ENCODE assay signal across 38 cellular contexts in the genomic region with DNA sequence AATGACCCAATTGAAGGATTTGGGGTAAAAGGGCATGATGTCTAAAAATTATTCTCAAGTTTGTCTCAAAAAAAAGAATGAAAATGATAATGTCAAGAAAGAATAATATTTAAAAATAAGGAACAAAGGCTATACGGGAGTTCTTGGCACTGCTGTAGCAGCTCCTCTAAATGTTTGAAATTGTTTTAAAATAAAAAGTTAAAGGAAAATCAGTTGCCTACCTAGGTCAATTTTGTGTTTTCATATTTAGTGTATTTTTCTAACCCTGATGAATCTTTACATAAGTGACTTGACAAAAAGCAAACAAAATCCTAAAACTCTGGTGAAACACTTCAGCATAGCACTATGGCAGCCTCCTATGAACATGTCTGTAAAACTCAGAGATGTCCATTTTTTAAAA. TPM values are rescaled to one million over a fixed set of nuclear protein-coding genes. Genes with fewer than 3 reads are reported as not detected.
DNase-seq lines count a peak whose midpoint lies in the region; ATAC-seq, FAIRE-seq and TF ChIP-seq lines count a peak whose summit lies in the region.
"Had no signal": no experiment of that assay in that cellular context is flagged by ENCODE, and none has a peak within 500 bp of the region (broad histone marks: within the 10 kb centered on the region; RNA-seq: fewer than 3 reads in every experiment).

No MANE protein-coding gene starts in this region.

- H3K4me1 Mint-ChIP-seq in HFFc6 (ENCODE audit: low read depth) = peaks cover 51% of the 10 kb centered on the region
- H3K4me1 Mint-ChIP-seq: B cell; CD14-positive monocyte; CD4-positive, alpha-beta memory T cell; CD4-positive, CD25-positive, alpha-beta regulatory T cell; CD8-positive, alpha-beta memory T cell had no signal

- TF ChIP-seq CTCF in HepG2 (CRISPR knock-in tag; IDR thresholded peaks at IDR 0.05) = no peak
- TF ChIP-seq CTCF in right lobe of liver (IDR thresholded peaks at IDR 0.05) = no peak
- no peak for TF ChIP-seq CTCF in A549 (IDR thresholded peaks at IDR 0.05)
- TF ChIP-seq CTCF in HFFc6 (IDR thresholded peaks at IDR 0.05) = no peak
- TF ChIP-seq CTCF in endothelial cell of umbilical vein (IDR thresholded peaks at IDR 0.05; ENCODE audit: extremely low read depth in 1 of 2, insufficient read depth in 1 of 2, low read depth in 1 of 2, low read length in 2 of 2) = no peak

- dilution Hi-C loops in endothelial cell of umbilical vein (cut with MboI; ENCODE audit: extremely low pct_ligation_motif_present, low sequenced_read_pairs) = no loop called here

- peaks cover 11% of the 10 kb centered on the region; the same call in 1 of the 2 replicates for H3K36me3 Mint-ChIP-seq in HFFc6 (ENCODE audit: low read depth)
- H3K36me3 Mint-ChIP-seq: CD4-positive, alpha-beta memory T cell; CD4-positive, CD25-positive, alpha-beta regulatory T cell; CD8-positive, alpha-beta memory T cell; CD8-positive, alpha-beta T cell had no signal

- TF ChIP-seq EP300 in HepG2 (IDR thresholded peaks at IDR 0.05; ENCODE audit: low read depth in 2 of 2, low read length in 2 of 2) (no peak), HepG2 (CRISPR knock-in tag; IDR thresholded peaks at IDR 0.05; ENCODE audit: borderline replicate concordance) (no peak), A549 (IDR thresholded peaks at IDR 0.05) (no peak)

- H3K4me1 ChIP-seq in HepG2 (ENCODE audit: insufficient read depth, low read length) (no peaks in the 10 kb centered on the region), right lobe of liver (no peaks in the 10 kb centered on the region), A549 (peaks cover 70% of the 10 kb centered on the region), endothelial cell of umbilical vein (ENCODE audit: control insufficient read depth, extremely low read depth, insufficient read depth, low read length) (no peaks in the 10 kb centered on the region)
- H3K4me1 ChIP-seq: BE2C; BLaER1; BLaER1 treated with 17β-estradiol and CSF1 and Interleukin-3, amounts not matched to agents 10 nM and 100 nM; Caco-2 had no signal

- H3K36me3 ChIP-seq in HepG2 (replicated peaks in 1 of 2; ENCODE audit: control insufficient read depth in 1 of 2, insufficient read depth in 2 of 2, low read length in 2 of 2) (peaks cover 3% of the 10 kb centered on the region in 2 experiments; a peak in 4 of 5 replicates), right lobe of liver (peaks cover 0 to 40% (median 7%) of the 10 kb centered on the region in 4 donors), endothelial cell of umbilical vein (ENCODE audit: control insufficient read depth in 2 of 2, extremely low read depth in 1 of 2, insufficient read depth in 2 of 2, low read length in 2 of 2) (peaks cover 0 to 4% of the 10 kb centered on the region in 2 experiments)
- H3K36me3 ChIP-seq: BE2C; BLaER1; BLaER1 treated with 17β-estradiol and CSF1 and Interleukin-3, amounts not matched to agents 10 nM and 100 nM had no signal

- no peak overlapping the region for H3K9ac ChIP-seq in HepG2 (ENCODE audit: insufficient read depth, low read depth, low read length)
- H3K9ac ChIP-seq in endothelial cell of umbilical vein (replicated peaks; ENCODE audit: extremely low read depth, insufficient read depth, low read length) = no peak overlapping the region
- H3K9ac ChIP-seq: BLaER1; BLaER1 treated with 17β-estradiol and CSF1 and Interleukin-3, amounts not matched to agents 10 nM and 100 nM had no signal

- CTCF ChIA-PET in HepG2 (lab: Yijun Ruan, JAX; ENCODE audit: low intra/inter-chr PET ratio, low total read pairs) (no interaction called here), A549 (lab: Yijun Ruan, JAX) (interaction anchor here (1.5 to 1.9 kb wide), 2 partner anchors 35 to 126 kb away, joined by 3 to 9 read pairs; no protein-coding TSS in a partner anchor), endothelial cell of umbilical vein (lab: Charles Lee) (no interaction called here)

- TF ChIP-seq POLR2A in HepG2 (IDR thresholded peaks at IDR 0.05; ENCODE audit: insufficient read depth in 1 of 2, low read depth in 2 of 2, low read length in 2 of 2) (no peak), right lobe of liver (IDR thresholded peaks at IDR 0.05) (no peak), A549 (IDR thresholded peaks at IDR 0.05; ENCODE audit: low read length) (no peak), endothelial cell of umbilical vein (IDR thresholded peaks at IDR 0.05; ENCODE audit: low read depth, low read length) (no peak)

- intact Hi-C loops in HepG2 (cut with micrococcal nuclease; ENCODE audit: unreplicated experiment) (no loop called here), right lobe of liver (cut with DNase I) (no loop called here), endothelial cell of umbilical vein (cut with micrococcal nuclease) (no loop called here)

- no peak overlapping the region for H2AFZ ChIP-seq in HepG2 (ENCODE audit: low read length)
- no peak overlapping the region for H2AFZ ChIP-seq in endothelial cell of umbilical vein (ENCODE audit: low read depth, low read length)

- DNase-seq in HepG2 (ENCODE audit: low spot score) = no peak
- DNase-seq in right lobe of liver = no peak
- no peak for DNase-seq in A549 (ENCODE audit: low read depth in 1 of 2, low spot score in 1 of 2)
- no peak for DNase-seq in HFFc6
- no peak for DNase-seq in endothelial cell of umbilical vein (ENCODE audit: low read depth, low spot score)
- no peak for DNase-seq in NCI-H1092 (lab: John Stamatoyannopoulos, UW)
- no peak for DNase-seq in UCSD-AML1 (lab: John Stamatoyannopoulos, UW; ENCODE audit: unreplicated experiment)
- DNase-seq in SHP77 (lab: John Stamatoyannopoulos, UW) = no peak
- DNase-seq: 8988T; ACHN; AML-193; BE2C; C1 segment of cervical spinal cord; Caco-2; Calu3; CD4-positive, alpha-beta memory T cell; CD4-positive, alpha-beta T cell; CD4-positive, CD25-positive, alpha-beta regulatory T cell; CD8-positive, alpha-beta memory T cell; CD8-positive, alpha-beta T cell; COR-L47; DMS 273 treated with DMSO at 0.1 percent for 48 hours; DMS153; DMS53; DMS79; DMS79 treated with DMSO at 0.1 percent for 48 hours; DND-41; EL had no signal

- H3K79me2 ChIP-seq in HepG2 (ENCODE audit: insufficient read depth, low read length) = no peaks in the 10 kb centered on the region
- no peaks in the 10 kb centered on the region for H3K79me2 ChIP-seq in endothelial cell of umbilical vein (ENCODE audit: control insufficient read depth, insufficient read depth, low read length)

- in situ Hi-C loops in HepG2 (cut with HindIII; ENCODE audit: extremely low pct_ligation_motif_present, low pct_unique_long_range_greater_than_20kb) = no loop called here

- H4K20me1 ChIP-seq in HepG2 (ENCODE audit: insufficient read depth, low read length) (no peaks in the 10 kb centered on the region), endothelial cell of umbilical vein (replicated peaks; ENCODE audit: control insufficient read depth, extremely low read depth, insufficient read depth, low read length) (no peaks in the 10 kb centered on the region)
- H4K20me1 ChIP-seq: BLaER1; BLaER1 treated with 17β-estradiol and CSF1 and Interleukin-3, amounts not matched to agents 10 nM and 100 nM had no signal

- POLR2A ChIA-PET in HepG2 (lab: Yijun Ruan, JAX) = no interaction called here
- POLR2A ChIA-PET in A549 (lab: Yijun Ruan, JAX) = interaction anchor here (0.7 to 0.8 kb wide), 2 partner anchors 19 to 197 kb away, joined by 7 read pairs; no protein-coding TSS in a partner anchor
- POLR2A ChIA-PET in endothelial cell of umbilical vein (lab: Charles Lee) = interaction anchor here (0.6 kb wide), 1 partner anchor 10 kb away, joined by 3 read pairs; no protein-coding TSS in a partner anchor

- no TSS peak for BruUV-seq in HepG2 (replicated peaks; lab: Mats Ljungman, UMichigan)
- BruUV-seq in endothelial cell of umbilical vein (replicated peaks; lab: Mats Ljungman, UMichigan) = no TSS peak

- no peaks in the 10 kb centered on the region; the same call in 1 of the 2 replicates for H3K9me3 Mint-ChIP-seq in HFFc6
- H3K9me3 Mint-ChIP-seq: CD4-positive, alpha-beta T cell; CD8-positive, alpha-beta T cell had no signal

- H3K4me2 ChIP-seq in HepG2 (ENCODE audit: low read depth, low read length) (no peak overlapping the region), A549 (no peak overlapping the region), endothelial cell of umbilical vein (ENCODE audit: insufficient read depth, low read length) (no peak overlapping the region)
- H3K4me2 ChIP-seq: BLaER1; BLaER1 treated with 17β-estradiol and CSF1 and Interleukin-3, amounts not matched to agents 10 nM and 100 nM had no signal

- H3K27ac ChIP-seq in HepG2 (ENCODE audit: extremely low read length, insufficient read depth, low read length) (no peak overlapping the region), right lobe of liver (no peak overlapping the region), A549 (peak overlapping the region; percentile 16 to 66; a peak in 3 of 6 replicates), endothelial cell of umbilical vein (ENCODE audit: insufficient read depth, low read depth, low read length) (no peak overlapping the region)
- H3K27ac ChIP-seq: 22Rv1; BLaER1; BLaER1 treated with 17β-estradiol and CSF1 and Interleukin-3, amounts not matched to agents 10 nM and 100 nM; C4-2B had no signal

- H3K4me3 Mint-ChIP-seq in HFFc6 = no peak overlapping the region
- H3K4me3 Mint-ChIP-seq: B cell; CD14-positive monocyte; CD4-positive, alpha-beta memory T cell; CD4-positive, alpha-beta T cell; CD4-positive, CD25-positive, alpha-beta regulatory T cell; CD8-positive, alpha-beta memory T cell; CD8-positive, alpha-beta T cell had no signal

- H3K9me1 ChIP-seq in endothelial cell of umbilical vein (replicated peaks; ENCODE audit: control insufficient read depth, extremely low read depth, insufficient read depth, low read length) = no peaks in the 10 kb centered on the region

- no peak overlapping the region for H3K4me3 ChIP-seq in HepG2 (replicated peaks in 1 of 3; ENCODE audit: insufficient read depth in 1 of 3, low read depth in 2 of 3, low read length in 3 of 3)
- no peak overlapping the region for H3K4me3 ChIP-seq in right lobe of liver
- no peak overlapping the region for H3K4me3 ChIP-seq in A549
- no peak overlapping the region for H3K4me3 ChIP-seq in endothelial cell of umbilical vein (replicated peaks in 1 of 3; ENCODE audit: insufficient read depth in 1 of 3, low read depth in 1 of 3, low read length in 3 of 3)
- H3K4me3 ChIP-seq: BLaER1; BLaER1 treated with 17β-estradiol and CSF1 and Interleukin-3, amounts not matched to agents 10 nM and 100 nM had no signal

- H3K27me3 ChIP-seq in HepG2 (ENCODE audit: control insufficient read depth in 1 of 2, insufficient read depth in 2 of 2, low read length in 2 of 2) (no peaks in the 10 kb centered on the region), right lobe of liver (no peaks in the 10 kb centered on the region), endothelial cell of umbilical vein (ENCODE audit: control insufficient read depth in 2 of 2, insufficient read depth in 2 of 2, low read length in 2 of 2) (no peaks in the 10 kb centered on the region)
- H3K27me3 ChIP-seq: BE2C; BLaER1; BLaER1 treated with 17β-estradiol and CSF1 and Interleukin-3, amounts not matched to agents 10 nM and 100 nM had no signal

- H3K27me3 Mint-ChIP-seq in HFFc6 (ENCODE audit: insufficient read depth) = peaks cover 4% of the 10 kb centered on the region; the same call in 1 of the 2 replicates
- H3K27me3 Mint-ChIP-seq: B cell had no signal

- H3K9me3 ChIP-seq in HepG2 (ENCODE audit: low read length) (no peaks in the 10 kb centered on the region), right lobe of liver (no peaks in the 10 kb centered on the region), A549 (no peaks in the 10 kb centered on the region), endothelial cell of umbilical vein (replicated peaks; ENCODE audit: control insufficient read depth, insufficient read depth, low read length) (no peaks in the 10 kb centered on the region)
- H3K9me3 ChIP-seq: BE2C; BLaER1; BLaER1 treated with 17β-estradiol and CSF1 and Interleukin-3, amounts not matched to agents 10 nM and 100 nM; Caco-2 had no signal

- ATAC-seq in HepG2 (no peak), right lobe of liver (no peak), A549 (peak in 1 of 2 experiments; percentile 11; a peak in 3 of 6 replicates)
- ATAC-seq: CD8-positive, alpha-beta T cell had no signal

- FAIRE-seq in HepG2 (lab: Jason Lieb, UNC) (no peak), A549 (lab: Jason Lieb, UNC) (no peak), endothelial cell of umbilical vein (lab: Jason Lieb, UNC) (peak; percentile 24)
- FAIRE-seq: A204.1, D721Med had no signal

- WGBS in HepG2 (ENCODE audit: low lambda C conversion rate) = 98% methylated on average over 1 of the region's 1 CpG
- WGBS in right lobe of liver (ENCODE audit: insufficient coverage, low coverage, low lambda C conversion rate, missing lambda C conversion rate) = 89% methylated on average over 1 of the region's 1 CpG
- WGBS in A549 (ENCODE audit: missing lambda C conversion rate) = 43% methylated on average over 1 of the region's 1 CpG

- H3K27ac Mint-ChIP-seq in HFFc6 = peak overlapping the region; percentile 62; the same call in 1 of the 2 replicates
- H3K27ac Mint-ChIP-seq: B cell; CD14-positive monocyte; CD4-positive, alpha-beta memory T cell; CD4-positive, alpha-beta T cell; CD4-positive, CD25-positive, alpha-beta regulatory T cell; CD8-positive, alpha-beta T cell had no signal

- TF ChIP-seq RAD21 in HepG2 (CRISPR knock-in tag; IDR thresholded peaks at IDR 0.05) = no peak
- no peak for TF ChIP-seq RAD21 in A549 (conservative IDR thresholded peaks at IDR 0.05 in 1 of 2, IDR thresholded peaks at IDR 0.05 in 1 of 2)

RNA-seq across cellular contexts. Expression of a gene that starts 56.4 kb away (rescaled TPM):
- total RNA-seq in HepG2 (2016; rRNA removed; fragmentation: Illumina TruSeq; extraction: Trizol) = 439 and 686 TPM in 2 replicates
- total RNA-seq in HepG2 (2016; cell fraction: cytosol; rRNA removed; fragmentation: Illumina TruSeq; extraction: Trizol; ENCODE audit: low read depth) = 23.4 and 28.1 TPM in 2 replicates
- total RNA-seq in HepG2 (2016; cell fraction: insoluble cytoplasmic fraction; rRNA removed; fragmentation: Illumina TruSeq; extraction: Trizol) = 431 and 688 TPM in 2 replicates
- total RNA-seq in HepG2 (2016; cell fraction: membrane; rRNA removed; fragmentation: Illumina TruSeq; extraction: Trizol) = 55.9 and 65.7 TPM in 2 replicates
- 230 and 235 TPM in 2 replicates for total RNA-seq in HepG2 (2016; cell fraction: nucleus; rRNA removed; fragmentation: Illumina TruSeq; extraction: Trizol)
- 50.0 and 88.2 TPM in 2 replicates for polyA plus RNA-seq in HepG2 (2011; rRNA removed)
- polyA plus RNA-seq in HepG2 (2011; cell fraction: cytosol; rRNA removed) = 43.0 and 53.0 TPM in 2 replicates
- 15.1 and 17.0 TPM in 2 replicates for polyA plus RNA-seq in HepG2 (2011; cell fraction: nucleus; rRNA removed)
- 160 and 206 TPM in 2 replicates for polyA plus RNA-seq in HepG2 (2012)
- 21.3 and 24.3 TPM in 2 replicates for polyA plus RNA-seq in HepG2 (2016; cell fraction: cytosol; fragmentation: Illumina TruSeq; extraction: Trizol; ENCODE audit: low read depth)
- 619 and 655 TPM in 2 replicates for polyA plus RNA-seq in HepG2 (2016; cell fraction: insoluble cytoplasmic fraction; fragmentation: Illumina TruSeq; extraction: Trizol; ENCODE audit: low read depth)
- 40.3 and 48.6 TPM in 2 replicates for polyA plus RNA-seq in HepG2 (2016; cell fraction: membrane; fragmentation: Illumina TruSeq; extraction: Trizol; ENCODE audit: low read depth)
- 212 and 215 TPM in 2 replicates for polyA plus RNA-seq in HepG2 (2016; cell fraction: nucleus; fragmentation: Illumina TruSeq; extraction: Trizol; ENCODE audit: insufficient read depth, low read depth)
- polyA minus RNA-seq in HepG2 (2011; rRNA and poly(A)+ RNA removed; ENCODE audit: low replicate concordance) = 40.3 TPM in 1 of 2 replicates, not detected in the other
- 50.9 and 76.9 TPM in 2 replicates for polyA minus RNA-seq in HepG2 (2011; cell fraction: cytosol; rRNA and poly(A)+ RNA removed)
- 88.4 and 90.4 TPM in 2 replicates for polyA minus RNA-seq in HepG2 (2011; cell fraction: nucleus; rRNA and poly(A)+ RNA removed)
- 1,000 to 10,000 TPM in 1 of 6 experiments, 100 to 1,000 TPM in 5; 309 to 1,702 (median 521) TPM for total RNA-seq in right lobe of liver
- polyA plus RNA-seq in A549 (2011; rRNA removed) = 6,119 and 8,617 TPM in 2 replicates
- polyA plus RNA-seq in A549 (2012; cell fraction: cytosol; rRNA removed) = 2,623 and 3,095 TPM in 2 replicates
- polyA plus RNA-seq in A549 (2012; cell fraction: nucleus; rRNA removed) = 1,463 and 2,252 TPM in 2 replicates
- polyA plus RNA-seq in A549 (2017; fragmentation: RNase III; extraction: RNeasy Plus Mini Kit Qiagen cat#74134 plus additional on column Dnase treatment) = 9,362 to 9,987 TPM (median 9,373 TPM) in 3 replicates
- polyA minus RNA-seq in A549 (2011; rRNA and poly(A)+ RNA removed) = 2,553 and 2,631 TPM in 2 replicates
- 100 to 1,000 TPM; 166 to 720 (median 656) TPM for total RNA-seq in HFFc6 (2021; fragmentation: NEBNext Ultra II Directional; extraction: Animal tissue kit (Norgen Biotek cat#: 25700))
- total RNA-seq in endothelial cell of umbilical vein = 220 and 287 TPM in 2 replicates
- polyA plus RNA-seq in endothelial cell of umbilical vein = 73.4 and 91.1 TPM in 2 replicates
- 125 and 150 TPM in 2 replicates for polyA plus RNA-seq in endothelial cell of umbilical vein (2011; cell fraction: cytosol; rRNA removed)
- polyA plus RNA-seq in endothelial cell of umbilical vein (2011; cell fraction: nucleus; rRNA removed) = 110 and 121 TPM in 2 replicates
- polyA plus RNA-seq in endothelial cell of umbilical vein (2012) = 120 and 220 TPM in 2 replicates
- 138 and 175 TPM in 2 replicates for polyA minus RNA-seq in endothelial cell of umbilical vein
- polyA minus RNA-seq in endothelial cell of umbilical vein (2011; cell fraction: cytosol; rRNA and poly(A)+ RNA removed) = not detected
- polyA minus RNA-seq in endothelial cell of umbilical vein (2011; cell fraction: nucleus; rRNA and poly(A)+ RNA removed) = 108 and 116 TPM in 2 replicates
- total RNA-seq: A172; B cell; CD8-positive, alpha-beta T cell; Daoy had no signal
- polyA plus RNA-seq: CD4-positive, alpha-beta memory T cell; CD8-positive, alpha-beta memory T cell had no signal

Comparison
In these comparisons a context has a peak if more than half of its experiments do, and no peak if none do; other contexts are left out.
1. H3K27ac ChIP-seq: peak in A549 (2 of 2); none in HepG2 (single experiment), right lobe of liver (0 of 3) and endothelial cell of umbilical vein (single experiment).